ENCODE assay signal across 29 cellular contexts in genomic region chr5:115872447-115872846, GRCh38. TPM values are rescaled to one million over a fixed set of nuclear protein-coding genes. Genes with fewer than 3 reads are reported as not detected.
"Had no signal": no experiment of that assay in that cellular context is flagged by ENCODE, and none has a peak within 500 bp of the region (broad histone marks: within the 10 kb centered on the region; RNA-seq: fewer than 3 reads in every experiment).

No MANE protein-coding gene starts in this region.

- H3K27me3 ChIP-seq: neural progenitor cell, ovary, right lobe of liver, sigmoid colon, suprapubic skin, testis, tibial nerve, upper lobe of left lung, vagina had no signal

- H2AFZ ChIP-seq: neural progenitor cell, parathyroid adenoma had no signal

- H3K4me1 ChIP-seq: neural progenitor cell, psoas muscle, right lobe of liver, sigmoid colon, suprapubic skin, testis, vagina had no signal

- ATAC-seq: naive thymus-derived CD4-positive, alpha-beta T cell; natural killer cell; psoas muscle; right cardiac atrium; right lobe of liver; stimulated activated memory B cell treated with anti-CD40 and anti-IgM and Interleukin-4, amounts not matched to agents 10 μg/mL and 1 μg/mL and 100 μg/mL, for 72 hours; stimulated activated naive CD8-positive, alpha-beta T cell treated with anti-CD3 and anti-CD28 coated beads, Interleukin-15, amount 100 ng/mL, for 72 hours; stimulated activated naive CD8-positive, alpha-beta T cell treated with anti-CD3 and anti-CD28 coated beads, Interleukin-15, Interleukin-2, amounts not matched to agents 100 U/mL and 50 U/mL, for 24 hours had no signal

- H3K27ac Mint-ChIP-seq: naive thymus-derived CD4-positive, alpha-beta T cell; neural progenitor cell; progenitor cell of endocrine pancreas; stimulated activated memory B cell treated with anti-CD40 and anti-IgM and Interleukin-4, amounts not matched to agents 10 μg/mL and 1 μg/mL and 100 μg/mL, for 72 hours; stimulated activated naive CD8-positive, alpha-beta T cell treated with anti-CD3 and anti-CD28 coated beads, Interleukin-15, amount 100 ng/mL, for 72 hours had no signal

- H3K4me3 Mint-ChIP-seq: naive thymus-derived CD4-positive, alpha-beta T cell; natural killer cell; nephron; neural progenitor cell; stimulated activated memory B cell treated with anti-CD40 and anti-IgM and Interleukin-4, amounts not matched to agents 10 μg/mL and 1 μg/mL and 100 μg/mL, for 72 hours; stimulated activated naive CD8-positive, alpha-beta T cell treated with anti-CD3 and anti-CD28 coated beads, Interleukin-15, amount 100 ng/mL, for 72 hours had no signal

- H3K27me3 Mint-ChIP-seq: naive thymus-derived CD4-positive, alpha-beta T cell; progenitor cell of endocrine pancreas; stimulated activated memory B cell treated with anti-CD40 and anti-IgM and Interleukin-4, amounts not matched to agents 10 μg/mL and 1 μg/mL and 100 μg/mL, for 72 hours; stimulated activated naive CD8-positive, alpha-beta T cell treated with anti-CD3 and anti-CD28 coated beads, Interleukin-15, amount 100 ng/mL, for 72 hours had no signal

- H3K4me1 Mint-ChIP-seq: nephron; stimulated activated naive CD8-positive, alpha-beta T cell treated with anti-CD3 and anti-CD28 coated beads, Interleukin-15, amount 100 ng/mL, for 72 hours had no signal

- H3K4me3 ChIP-seq: neural progenitor cell, ovary, psoas muscle, right lobe of liver, sigmoid colon, suprapubic skin, testis, tibial nerve, upper lobe of left lung, vagina had no signal

- H3K9me3 ChIP-seq: ovary, psoas muscle, right lobe of liver, sigmoid colon, suprapubic skin, testis, tibial nerve, upper lobe of left lung, vagina had no signal

- H3K4me2 ChIP-seq: neural progenitor cell had no signal

- DNase-seq: naive thymus-derived CD4-positive, alpha-beta T cell; natural killer cell; occipital lobe; ovary; posterior cingulate gyrus; psoas muscle; right cardiac atrium; right lobe of liver; sigmoid colon; small intestine; stimulated activated CD4-positive, alpha-beta T cell treated with anti-CD3 and anti-CD28 coated beads, Interleukin-15, amount 100 ng/mL, for 24 hours; stimulated activated CD4-positive, alpha-beta T cell treated with anti-CD3 and anti-CD28 coated beads, Interleukin-2, amount 100 ng/mL, for 24 hours; stimulated activated CD4-positive, alpha-beta T cell treated with anti-CD3 and anti-CD28 coated beads, Interleukin-2, amount 100 ng/mL, for 48 hours; stimulated activated CD4-positive, alpha-beta T cell treated with anti-CD3 and anti-CD28 coated beads, Interleukin-4, amount 100 ng/mL, for 24 hours; stimulated activated naive CD4-positive, alpha-beta T cell; stimulated activated naive CD8-positive, alpha-beta T cell treated with anti-CD3 and anti-CD28 coated beads, Interleukin-15, amount 100 ng/mL, for 72 hours; stimulated activated naive CD8-positive, alpha-beta T cell treated with anti-CD3 and anti-CD28 coated beads, Interleukin-15, Interleukin-2, amounts not matched to agents 100 U/mL and 50 U/mL, for 24 hours; substantia nigra; testis; trophoblast cell; upper lobe of left lung had no signal

- H3K9ac ChIP-seq: neural progenitor cell, parathyroid adenoma had no signal

- H3K36me3 ChIP-seq: neural progenitor cell, ovary had no signal

- H3K9me3 Mint-ChIP-seq: natural killer cell; nephron; stimulated activated memory B cell treated with anti-CD40 and anti-IgM and Interleukin-4, amounts not matched to agents 10 μg/mL and 1 μg/mL and 100 μg/mL, for 72 hours; stimulated activated naive CD8-positive, alpha-beta T cell treated with anti-CD3 and anti-CD28 coated beads, Interleukin-15, amount 100 ng/mL, for 72 hours had no signal

- H3K27ac ChIP-seq: neural progenitor cell, ovary, parathyroid adenoma, psoas muscle, right lobe of liver, sigmoid colon, suprapubic skin, testis, tibial nerve, upper lobe of left lung, vagina had no signal

RNA-seq across cellular contexts. Expression of gene CDO1, which starts 56.0 kb away (rescaled TPM):
- total RNA-seq: natural killer cell had no signal
- polyA plus RNA-seq: naive thymus-derived CD4-positive, alpha-beta T cell had no signal
